Comparison of ENCODE assay signal across 1 cellular context in genomic region chr3:49785565-49786356, GRCh38.
TF ChIP-seq lines count a peak whose summit lies in the region.

No MANE protein-coding gene starts in this region.

TF ChIP-seq in HepG2, 621 proteins besides CTCF, POLR2A, EP300 and RAD21 (continued from another document):
- TF ChIP-seq ARID4A (CRISPR knock-in tag; IDR thresholded peaks at IDR 0.05; ENCODE audit: borderline replicate concordance) = peak; percentile 84; the same call in 1 of the 2 replicates
- 0 out of 2 replicates have a peak, but pooled peaks have one; percentile 11 for TF ChIP-seq ZNF30 (CRISPR knock-in tag; IDR thresholded peaks at IDR 0.05)
- no peak for TF ChIP-seq ZNF780A (CRISPR knock-in tag; IDR thresholded peaks at IDR 0.05)
- no peak for TF ChIP-seq ZNF292 (CRISPR knock-in tag; IDR thresholded peaks at IDR 0.05; ENCODE audit: borderline replicate concordance, low read depth)
- no peak for TF ChIP-seq ZNF138 (CRISPR knock-in tag; IDR thresholded peaks at IDR 0.05; ENCODE audit: low read depth)
- no peak for TF ChIP-seq HHEX (CRISPR knock-in tag; IDR thresholded peaks at IDR 0.05)
- no peak for TF ChIP-seq ZNF205 (CRISPR knock-in tag; IDR thresholded peaks at IDR 0.05)
- no peak for TF ChIP-seq RXRB (CRISPR knock-in tag; IDR thresholded peaks at IDR 0.05; ENCODE audit: borderline replicate concordance)
